In the genomic region with DNA sequence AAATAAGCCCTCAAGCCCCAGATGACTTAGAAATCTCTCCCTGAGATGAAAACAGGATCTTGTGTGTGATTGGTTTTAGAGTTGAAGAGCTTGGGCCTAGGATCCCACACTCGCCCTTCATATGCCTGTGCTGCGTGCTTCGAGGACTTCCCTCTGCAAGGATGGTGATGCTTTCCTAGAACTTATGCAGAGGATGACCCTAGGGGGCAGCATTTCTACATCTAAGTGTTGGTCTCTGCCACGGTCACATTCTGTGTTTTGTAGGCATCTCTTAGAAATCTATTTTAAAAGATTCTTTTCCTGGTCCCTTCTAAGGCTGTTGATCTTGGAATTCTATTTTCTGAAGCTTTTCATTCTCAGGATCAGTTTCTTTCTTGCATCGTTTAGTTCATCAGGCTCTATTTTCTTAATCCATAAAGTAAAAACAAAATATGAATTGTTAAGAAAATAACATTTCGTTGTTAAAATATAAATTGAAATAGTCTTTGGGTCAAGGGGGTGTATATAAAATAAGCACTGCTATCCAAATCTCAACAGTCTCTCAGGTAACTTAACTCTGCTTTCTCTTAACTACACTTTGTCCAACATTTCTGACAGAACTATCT, we compare ENCODE assay signal across 8 cellular contexts. TPM values are rescaled to one million over a fixed set of nuclear protein-coding genes. Genes with fewer than 3 reads are reported as not detected.
DNase-seq lines count a peak whose midpoint lies in the region; ATAC-seq, FAIRE-seq and TF ChIP-seq lines count a peak whose summit lies in the region.

No MANE protein-coding gene starts in this region.

- no peaks in the 10 kb centered on the region for H3K9me3 Mint-ChIP-seq in activated T-helper 1 cell treated with anti-CD3 and anti-CD28 coated beads, Interleukin-12 subunit alpha, Interleukin-12 subunit beta, Interleukin-2, Interleukin-4 antibody, amounts not matched to agents 30 ng/mL and 10 ng/mL and 1 ng/mL, durations not matched to agents 14 hours and 24 hours and 36 hours

- H3K27ac Mint-ChIP-seq in activated T-helper 1 cell treated with anti-CD3 and anti-CD28 coated beads, Interleukin-12 subunit alpha, Interleukin-12 subunit beta, Interleukin-2, Interleukin-4 antibody, amounts not matched to agents 30 ng/mL and 10 ng/mL and 1 ng/mL, durations not matched to agents 14 hours and 24 hours and 36 hours, result no peak overlapping the region

- no peaks in the 10 kb centered on the region for H3K4me1 Mint-ChIP-seq in activated T-helper 1 cell treated with anti-CD3 and anti-CD28 coated beads, Interleukin-12 subunit alpha, Interleukin-12 subunit beta, Interleukin-2, Interleukin-4 antibody, amounts not matched to agents 30 ng/mL and 10 ng/mL and 1 ng/mL, durations not matched to agents 14 hours and 24 hours and 36 hours (ENCODE audit: low read depth)

- H3K4me1 ChIP-seq in OCI-LY3 (ENCODE audit: low read length) (no peaks in the 10 kb centered on the region), colonic mucosa (no peaks in the 10 kb centered on the region), HepG2 (ENCODE audit: insufficient read depth, low read length) (no peaks in the 10 kb centered on the region)

- peak; percentile 90 for ATAC-seq in HepG2
- ATAC-seq in HG03520 (IDR thresholded peaks at IDR 0.05; ENCODE audit: unreplicated experiment), result no peak

- H2AFZ ChIP-seq in OCI-LY3 (ENCODE audit: low read depth, low read length), result no peak overlapping the region
- no peak overlapping the region for H2AFZ ChIP-seq in HepG2 (ENCODE audit: low read length)

- TF ChIP-seq CTCF in OCI-LY3 (IDR thresholded peaks at IDR 0.05; ENCODE audit: low read depth, low read length) (peak; percentile 58), colonic mucosa (IDR thresholded peaks at IDR 0.05) (peak; percentile 34), HepG2 (CRISPR knock-in tag; IDR thresholded peaks at IDR 0.05) (peak; percentile 74)

- H3K9ac ChIP-seq in OCI-LY3 (ENCODE audit: low read length) (no peak overlapping the region), colonic mucosa (ENCODE audit: low read depth in 2 of 2, low read length in 2 of 2) (no peak overlapping the region), HepG2 (ENCODE audit: insufficient read depth, low read depth, low read length) (no peak overlapping the region)

- WGBS in HepG2 (ENCODE audit: low lambda C conversion rate), result 48% methylated on average over 6 of the region's 6 CpGs

- H3K9me3 ChIP-seq in OCI-LY3 (ENCODE audit: insufficient read depth, low read length) (no peaks in the 10 kb centered on the region), colonic mucosa (no peaks in the 10 kb centered on the region), HepG2 (ENCODE audit: low read length) (no peaks in the 10 kb centered on the region)

- no peaks in the 10 kb centered on the region for H3K27me3 Mint-ChIP-seq in activated T-helper 1 cell treated with anti-CD3 and anti-CD28 coated beads, Interleukin-12 subunit alpha, Interleukin-12 subunit beta, Interleukin-2, Interleukin-4 antibody, amounts not matched to agents 30 ng/mL and 10 ng/mL and 1 ng/mL, durations not matched to agents 14 hours and 24 hours and 36 hours (ENCODE audit: insufficient read depth)

- H3K4me3 Mint-ChIP-seq in activated T-helper 1 cell treated with anti-CD3 and anti-CD28 coated beads, Interleukin-12 subunit alpha, Interleukin-12 subunit beta, Interleukin-2, Interleukin-4 antibody, amounts not matched to agents 30 ng/mL and 10 ng/mL and 1 ng/mL, durations not matched to agents 14 hours and 24 hours and 36 hours, result no peak overlapping the region

- no peaks in the 10 kb centered on the region for H3K27me3 ChIP-seq in OCI-LY3 (ENCODE audit: low read depth, low read length)
- no peaks in the 10 kb centered on the region for H3K27me3 ChIP-seq in colonic mucosa
- H3K27me3 ChIP-seq in HepG2 (ENCODE audit: control insufficient read depth in 1 of 2, insufficient read depth in 2 of 2, low read length in 2 of 2), result no peaks in the 10 kb centered on the region

- H3K4me2 ChIP-seq in OCI-LY3 (ENCODE audit: low read length) (no peak overlapping the region), HepG2 (ENCODE audit: low read depth, low read length) (no peak overlapping the region)

- intact Hi-C loops in colonic mucosa (cut with DNase I), result no loop called here
- intact Hi-C loops in HepG2 (cut with micrococcal nuclease; ENCODE audit: unreplicated experiment), result no loop called here
- intact Hi-C loops in activated T-helper 1 cell treated with anti-CD3 and anti-CD28 coated beads, Interleukin-12 subunit alpha, Interleukin-12 subunit beta, Interleukin-2, Interleukin-4 antibody, amounts not matched to agents 30 ng/mL and 10 ng/mL and 1 ng/mL, durations not matched to agents 14 hours and 24 hours and 36 hours (cut with micrococcal nuclease), result loop anchor here (1.0 kb wide), 2 partner anchors 194 to 347 kb away; no protein-coding TSS in a partner anchor

- CTCF ChIA-PET in HepG2 (lab: Yijun Ruan, JAX; ENCODE audit: low intra/inter-chr PET ratio, low total read pairs), result interaction anchor here (1.7 kb wide), 1 partner anchor 194 kb away, joined by 10 read pairs; no protein-coding TSS in a partner anchor

- POLR2A ChIA-PET in HepG2 (lab: Yijun Ruan, JAX), result no interaction called here

- H3K36me3 ChIP-seq in OCI-LY3 (replicated peaks; ENCODE audit: low read depth, low read length) (peaks cover 47% of the 10 kb centered on the region), colonic mucosa (no peaks in the 10 kb centered on the region), HepG2 (replicated peaks in 1 of 2; ENCODE audit: control insufficient read depth in 1 of 2, insufficient read depth in 2 of 2, low read length in 2 of 2) (no peaks in the 10 kb centered on the region; a peak in 1 of 5 replicates)

- TF ChIP-seq EP300 in HepG2 (IDR thresholded peaks at IDR 0.05; ENCODE audit: low read depth in 2 of 2, low read length in 2 of 2) (no peak), HepG2 (CRISPR knock-in tag; IDR thresholded peaks at IDR 0.05; ENCODE audit: borderline replicate concordance) (no peak)

- TF ChIP-seq POLR2A in HepG2 (IDR thresholded peaks at IDR 0.05; ENCODE audit: insufficient read depth in 1 of 2, low read depth in 2 of 2, low read length in 2 of 2), result no peak

- no peak overlapping the region for H3K27ac ChIP-seq in OCI-LY3 (ENCODE audit: low read length)
- no peak overlapping the region for H3K27ac ChIP-seq in colonic mucosa
- H3K27ac ChIP-seq in HepG2 (ENCODE audit: extremely low read length, insufficient read depth, low read length), result no peak overlapping the region

- DNase-seq in CMK (ENCODE audit: low read depth) (peak; percentile 33), GM19238 (ENCODE audit: insufficient read length, low spot score) (peak; percentile 17), colonic mucosa (peak; percentile 25), HepG2 (ENCODE audit: low spot score) (peak; percentile 57), NCI-H187 treated with DMSO at 0.1 percent for 48 hours (lab: John Stamatoyannopoulos, UW) (no peak)
- no peak for DNase-seq in activated T-helper 1 cell treated with anti-CD3 and anti-CD28 coated beads, Interleukin-12 subunit alpha, Interleukin-12 subunit beta, Interleukin-2, Interleukin-4 antibody, amounts not matched to agents 30 ng/mL and 10 ng/mL and 1 ng/mL, durations not matched to agents 14 hours and 24 hours and 36 hours (ENCODE audit: low spot score)

- peaks cover 5% of the 10 kb centered on the region; the same call in 1 of the 2 replicates for H4K20me1 ChIP-seq in OCI-LY3 (ENCODE audit: insufficient read depth, low read length)
- no peaks in the 10 kb centered on the region for H4K20me1 ChIP-seq in HepG2 (ENCODE audit: insufficient read depth, low read length)

- FAIRE-seq in HepG2 (lab: Jason Lieb, UNC), result peak; percentile 86

- no TSS peak for BruUV-seq in HepG2 (replicated peaks; lab: Mats Ljungman, UMichigan)

- H3K79me2 ChIP-seq in OCI-LY3 (ENCODE audit: low read length), result no peaks in the 10 kb centered on the region
- H3K79me2 ChIP-seq in HepG2 (ENCODE audit: insufficient read depth, low read length), result no peaks in the 10 kb centered on the region

- in situ Hi-C loops in HepG2 (cut with HindIII; ENCODE audit: extremely low pct_ligation_motif_present, low pct_unique_long_range_greater_than_20kb), result no loop called here

- peaks cover 23% of the 10 kb centered on the region for H3K36me3 Mint-ChIP-seq in activated T-helper 1 cell treated with anti-CD3 and anti-CD28 coated beads, Interleukin-12 subunit alpha, Interleukin-12 subunit beta, Interleukin-2, Interleukin-4 antibody, amounts not matched to agents 30 ng/mL and 10 ng/mL and 1 ng/mL, durations not matched to agents 14 hours and 24 hours and 36 hours (ENCODE audit: low read depth)

- no peak overlapping the region for H3K4me3 ChIP-seq in OCI-LY3 (ENCODE audit: low read length)
- H3K4me3 ChIP-seq in colonic mucosa, result no peak overlapping the region
- no peak overlapping the region for H3K4me3 ChIP-seq in HepG2 (replicated peaks in 1 of 3; ENCODE audit: insufficient read depth in 1 of 3, low read depth in 2 of 3, low read length in 3 of 3)

- no peak for TF ChIP-seq RAD21 in HepG2 (CRISPR knock-in tag; IDR thresholded peaks at IDR 0.05)

RNA-seq across cellular contexts. Expression of a gene that starts 45.7 kb away (rescaled TPM):
- total RNA-seq in colonic mucosa, result 10 to 100 TPM in 1 of 2 donors, 1 to 10 TPM in 1; 6.8 to 20.7 TPM
- 9.7 and 11.1 TPM in 2 replicates for total RNA-seq in HepG2 (2016; rRNA removed; fragmentation: Illumina TruSeq; extraction: Trizol)
- 2.7 and 3.3 TPM in 2 replicates for total RNA-seq in HepG2 (2016; cell fraction: cytosol; rRNA removed; fragmentation: Illumina TruSeq; extraction: Trizol; ENCODE audit: low read depth)
- 9.6 and 12.9 TPM in 2 replicates for total RNA-seq in HepG2 (2016; cell fraction: insoluble cytoplasmic fraction; rRNA removed; fragmentation: Illumina TruSeq; extraction: Trizol)
- total RNA-seq in HepG2 (2016; cell fraction: membrane; rRNA removed; fragmentation: Illumina TruSeq; extraction: Trizol), result 7.9 and 8.4 TPM in 2 replicates
- 6.1 and 8.5 TPM in 2 replicates for total RNA-seq in HepG2 (2016; cell fraction: nucleus; rRNA removed; fragmentation: Illumina TruSeq; extraction: Trizol)
- polyA plus RNA-seq in HepG2 (2011; rRNA removed), result 1.1 and 1.3 TPM in 2 replicates
- polyA plus RNA-seq in HepG2 (2011; cell fraction: cytosol; rRNA removed), result 0.70 and 0.86 TPM in 2 replicates
- 0.82 and 1.1 TPM in 2 replicates for polyA plus RNA-seq in HepG2 (2011; cell fraction: nucleus; rRNA removed)
- polyA plus RNA-seq in HepG2 (2012), result 2.4 and 3.8 TPM in 2 replicates
- 1.5 and 1.9 TPM in 2 replicates for polyA plus RNA-seq in HepG2 (2016; cell fraction: cytosol; fragmentation: Illumina TruSeq; extraction: Trizol; ENCODE audit: low read depth)
- 6.8 and 7.9 TPM in 2 replicates for polyA plus RNA-seq in HepG2 (2016; cell fraction: insoluble cytoplasmic fraction; fragmentation: Illumina TruSeq; extraction: Trizol; ENCODE audit: low read depth)
- polyA plus RNA-seq in HepG2 (2016; cell fraction: membrane; fragmentation: Illumina TruSeq; extraction: Trizol; ENCODE audit: low read depth), result 2.7 and 3.6 TPM in 2 replicates
- polyA plus RNA-seq in HepG2 (2016; cell fraction: nucleus; fragmentation: Illumina TruSeq; extraction: Trizol; ENCODE audit: insufficient read depth, low read depth), result 4.6 and 6.3 TPM in 2 replicates
- 1.1 and 46.2 TPM in 2 replicates for polyA minus RNA-seq in HepG2 (2011; rRNA and poly(A)+ RNA removed; ENCODE audit: low replicate concordance)
- polyA minus RNA-seq in HepG2 (2011; cell fraction: cytosol; rRNA and poly(A)+ RNA removed), result 1.5 and 2.0 TPM in 2 replicates
- polyA minus RNA-seq in HepG2 (2011; cell fraction: nucleus; rRNA and poly(A)+ RNA removed), result 2.1 and 2.2 TPM in 2 replicates
- total RNA-seq in activated T-helper 1 cell treated with anti-CD3 and anti-CD28 coated beads, Interleukin-12 subunit alpha, Interleukin-12 subunit beta, Interleukin-2, Interleukin-4 antibody, amounts not matched to agents 30 ng/mL and 10 ng/mL and 1 ng/mL, durations not matched to agents 14 hours and 24 hours and 36 hours, result 71.1 and 75.2 TPM in 2 replicates

RNA-seq across cellular contexts. Expression of a gene that starts 48.0 kb away (rescaled TPM):
- total RNA-seq in colonic mucosa (10 to 100 TPM; 20.7 to 27.8 TPM), HepG2 (2016; rRNA removed; fragmentation: Illumina TruSeq; extraction: Trizol) (39.5 and 56.9 TPM in 2 replicates)
- 5.1 and 7.1 TPM in 2 replicates for total RNA-seq in HepG2 (2016; cell fraction: cytosol; rRNA removed; fragmentation: Illumina TruSeq; extraction: Trizol; ENCODE audit: low read depth)
- total RNA-seq in HepG2 (2016; cell fraction: insoluble cytoplasmic fraction; rRNA removed; fragmentation: Illumina TruSeq; extraction: Trizol), result 41.8 and 58.7 TPM in 2 replicates
- 9.6 and 12.5 TPM in 2 replicates for total RNA-seq in HepG2 (2016; cell fraction: membrane; rRNA removed; fragmentation: Illumina TruSeq; extraction: Trizol)
- total RNA-seq in HepG2 (2016; cell fraction: nucleus; rRNA removed; fragmentation: Illumina TruSeq; extraction: Trizol), result 18.3 and 18.4 TPM in 2 replicates
- 10.8 and 11.8 TPM in 2 replicates for polyA plus RNA-seq in HepG2 (2011; rRNA removed)
- polyA plus RNA-seq in HepG2 (2011; cell fraction: cytosol; rRNA removed), result 9.0 and 13.4 TPM in 2 replicates
- 3.5 and 4.5 TPM in 2 replicates for polyA plus RNA-seq in HepG2 (2011; cell fraction: nucleus; rRNA removed)
- 22.2 and 24.6 TPM in 2 replicates for polyA plus RNA-seq in HepG2 (2012)
- 2.1 and 2.4 TPM in 2 replicates for polyA plus RNA-seq in HepG2 (2016; cell fraction: cytosol; fragmentation: Illumina TruSeq; extraction: Trizol; ENCODE audit: low read depth)
- 49.0 and 55.0 TPM in 2 replicates for polyA plus RNA-seq in HepG2 (2016; cell fraction: insoluble cytoplasmic fraction; fragmentation: Illumina TruSeq; extraction: Trizol; ENCODE audit: low read depth)
- polyA plus RNA-seq in HepG2 (2016; cell fraction: membrane; fragmentation: Illumina TruSeq; extraction: Trizol; ENCODE audit: low read depth), result 3.5 and 4.3 TPM in 2 replicates
- 18.8 and 21.9 TPM in 2 replicates for polyA plus RNA-seq in HepG2 (2016; cell fraction: nucleus; fragmentation: Illumina TruSeq; extraction: Trizol; ENCODE audit: insufficient read depth, low read depth)
- polyA minus RNA-seq in HepG2 (2011; rRNA and poly(A)+ RNA removed; ENCODE audit: low replicate concordance), result 8.8 and 25.5 TPM in 2 replicates
- polyA minus RNA-seq in HepG2 (2011; cell fraction: cytosol; rRNA and poly(A)+ RNA removed), result 12.1 and 12.8 TPM in 2 replicates
- 9.9 and 13.4 TPM in 2 replicates for polyA minus RNA-seq in HepG2 (2011; cell fraction: nucleus; rRNA and poly(A)+ RNA removed)
- total RNA-seq in activated T-helper 1 cell treated with anti-CD3 and anti-CD28 coated beads, Interleukin-12 subunit alpha, Interleukin-12 subunit beta, Interleukin-2, Interleukin-4 antibody, amounts not matched to agents 30 ng/mL and 10 ng/mL and 1 ng/mL, durations not matched to agents 14 hours and 24 hours and 36 hours, result 46.4 and 46.6 TPM in 2 replicates

Comparison
In these comparisons a context has a peak if more than half of its experiments do, and no peak if none do; other contexts are left out.
1. DNase-seq: peak in CMK (single experiment), GM19238 (single experiment), colonic mucosa (single experiment) and HepG2 (single experiment); none in NCI-H187 treated with DMSO at 0.1 percent for 48 hours (single experiment) and activated T-helper 1 cell treated with anti-CD3 and anti-CD28 coated beads, Interleukin-12 subunit alpha, Interleukin-12 subunit beta, Interleukin-2, Interleukin-4 antibody, amounts not matched to agents 30 ng/mL and 10 ng/mL and 1 ng/mL, durations not matched to agents 14 hours and 24 hours and 36 hours (single experiment).
2. Peak in every context shown above with its lines, with median percentiles within 50 percentile points of each other: CTCF ChIP-seq.